ENCODE assay signal across 8 cellular contexts in the genomic region with DNA sequence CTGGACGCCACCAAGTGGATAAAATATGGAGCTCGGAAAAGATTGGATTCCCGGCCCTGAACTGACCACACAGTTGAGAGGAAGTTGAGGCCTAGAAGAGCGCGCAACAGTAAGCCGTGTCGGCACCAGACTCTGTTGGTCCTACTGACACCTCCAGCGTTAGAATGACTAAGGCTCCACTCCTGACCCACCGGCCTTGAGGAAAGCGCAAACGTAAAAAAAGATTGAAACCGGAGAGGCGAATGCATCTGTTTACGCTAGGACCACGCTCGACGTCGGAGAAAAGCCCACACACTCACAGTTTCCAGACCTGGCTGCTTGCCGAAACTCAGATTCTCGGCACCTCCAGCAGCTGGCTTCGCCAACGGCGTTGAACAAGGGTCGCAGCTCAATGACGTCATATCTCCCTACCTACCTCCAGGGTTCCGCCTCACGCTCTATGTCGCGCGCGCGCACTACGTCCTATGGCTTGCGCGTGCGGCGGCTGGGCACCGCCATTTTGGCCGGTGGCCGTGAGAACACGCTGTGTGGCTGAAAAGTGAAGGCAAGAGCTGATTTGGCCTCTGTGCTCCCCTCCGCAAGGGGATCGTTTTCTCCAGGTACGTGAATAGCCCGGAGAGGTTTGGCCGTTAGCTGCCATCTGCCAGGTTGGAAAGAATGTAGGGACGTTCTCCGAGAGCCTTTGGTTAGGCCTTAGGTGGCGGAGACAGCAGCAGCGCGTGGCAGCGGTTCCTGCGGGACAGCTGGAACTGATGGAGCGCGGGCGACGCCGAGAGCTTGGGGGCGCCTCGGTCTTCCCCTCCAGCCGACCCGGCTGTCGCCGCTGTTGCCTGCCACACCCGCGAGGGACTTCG. TPM values are rescaled to one million over a fixed set of nuclear protein-coding genes. Genes with fewer than 3 reads are reported as not detected.
DNase-seq lines count a peak whose midpoint lies in the region; ATAC-seq, FAIRE-seq and TF ChIP-seq lines count a peak whose summit lies in the region.

TSS of gene ABCE1 (plus strand) at position 491 of the 854 bp plus-strand sequence. CDS start 6,102 bp downstream, outside the sequence.
TSS of gene ANAPC10 (minus strand) at position 376 of the 854 bp plus-strand sequence. CDS start 2,097 bp downstream, outside the sequence.

- TF ChIP-seq CTCF in OCI-LY1 (IDR thresholded peaks at IDR 0.05; ENCODE audit: low read length) (no peak; the same call in 1 of the 2 replicates), mesothelial cell of epicardium (IDR thresholded peaks at IDR 0.05; ENCODE audit: unreplicated experiment) (no peak)

- FAIRE-seq in endometrium (lab: Jason Lieb, UNC), result peak; percentile 95

- peaks cover 24% of the 10 kb centered on the region for H3K36me3 Mint-ChIP-seq in mesothelial cell of epicardium

- peaks cover 38% of the 10 kb centered on the region for H3K36me3 ChIP-seq in OCI-LY1 (ENCODE audit: insufficient read depth, low read length)

- H3K79me2 ChIP-seq in OCI-LY1 (ENCODE audit: insufficient read depth, low read length), result peaks cover 80% of the 10 kb centered on the region

- no peaks in the 10 kb centered on the region for H3K9me2 ChIP-seq in OCI-LY1 (ENCODE audit: low read depth, low read length)

- peak within 1 kb of the TSS; percentile 98 for H3K27ac Mint-ChIP-seq in mesothelial cell of epicardium

- ATAC-seq in GM21515 (IDR thresholded peaks at IDR 0.05; ENCODE audit: unreplicated experiment), result peak; percentile 80

- peaks cover 8% of the 10 kb centered on the region; the same call in 1 of the 2 replicates for H3K9me3 ChIP-seq in OCI-LY1 (ENCODE audit: low read length)

- H3K27me3 ChIP-seq in OCI-LY1 (ENCODE audit: insufficient read depth, low read length), result no peaks in the 10 kb centered on the region

- H3K9me3 Mint-ChIP-seq in mesothelial cell of epicardium, result peaks cover 23% of the 10 kb centered on the region

- H3K27ac ChIP-seq in OCI-LY1 (ENCODE audit: low read depth, low read length, poor library complexity, severe bottlenecking), result peak within 1 kb of the TSS; percentile 76

- H3K4me1 Mint-ChIP-seq in mesothelial cell of epicardium, result peaks cover 19% of the 10 kb centered on the region

- H4K20me1 ChIP-seq in OCI-LY1 (ENCODE audit: insufficient read depth, low read length), result no peaks in the 10 kb centered on the region

- H3K9ac ChIP-seq in OCI-LY1 (ENCODE audit: low read length), result peak within 1 kb of the TSS; percentile 86

- DNase-seq in D341Med (ENCODE audit: low spot score) (peak; percentile 96), HuH-7 (ENCODE audit: low spot score) (peak; percentile 84), mesothelial cell of epicardium (ENCODE audit: low spot score in 2 of 2, unreplicated experiment in 2 of 2) (peak; percentile 93 to 95)
- peak; percentile 97 for DNase-seq in activated CD8-positive, alpha-beta memory T cell treated with anti-CD3 and anti-CD28 coated beads, Interleukin-2, amount 50 U/mL, for 4 hours
- peak; percentile 93 for DNase-seq in stimulated activated CD8-positive, alpha-beta memory T cell treated with anti-CD3 and anti-CD28 coated beads, Interleukin-15, amount 100 ng/mL, for 48 hours (ENCODE audit: low read depth in 2 of 2)

- peak within 1 kb of the TSS; percentile 99 for H3K4me2 ChIP-seq in OCI-LY1 (ENCODE audit: low read length)

- H3K27me3 Mint-ChIP-seq in mesothelial cell of epicardium (ENCODE audit: low read depth), result no peaks in the 10 kb centered on the region

- peaks cover 50% of the 10 kb centered on the region for H3K4me1 ChIP-seq in OCI-LY1 (ENCODE audit: insufficient read depth, low read length, severe bottlenecking)

- peak within 1 kb of the TSS; percentile 86 for H3K4me3 Mint-ChIP-seq in mesothelial cell of epicardium

- H3K4me3 ChIP-seq in OCI-LY1 (ENCODE audit: low read depth, low read length, poor library complexity, severe bottlenecking), result peak within 1 kb of the TSS; percentile 77

- H3F3A ChIP-seq in OCI-LY1 (ENCODE audit: insufficient read depth, low read length), result no peaks in the 10 kb centered on the region

- H2AFZ ChIP-seq in OCI-LY1 (ENCODE audit: low read length), result no peak within 1 kb of the TSS

RNA-seq across cellular contexts. Expression of gene ABCE1, which starts in this region (rescaled TPM):
- 54.4 to 55.7 TPM (median 55.1 TPM) in 3 replicates for total RNA-seq in mesothelial cell of epicardium

RNA-seq across cellular contexts. Expression of gene ANAPC10, which starts in this region (rescaled TPM):
- total RNA-seq in mesothelial cell of epicardium, result 24.2 to 24.9 TPM (median 24.6 TPM) in 3 replicates

Comparison
In these comparisons a context has a peak if more than half of its experiments do, and no peak if none do; other contexts are left out.
1. Peak in every context shown above with its lines: DNase-seq, ATAC-seq, H3K4me3 ChIP-seq and H3K27ac ChIP-seq.